33 cellular contexts compared by ENCODE assay signal in genomic region chr9:20670395-20670794, GRCh38.
"Had no signal": no experiment of that assay in that cellular context is flagged by ENCODE, and none has a peak within 500 bp of the region (broad histone marks: within the 10 kb centered on the region; RNA-seq: fewer than 3 reads in every experiment).

No MANE protein-coding gene starts in this region.

- H3K9me3 ChIP-seq: ascending aorta, breast epithelium, colonic mucosa, gastroesophageal sphincter, heart right ventricle had no signal

- H3K27me3 ChIP-seq: ascending aorta, breast epithelium, cardiac muscle cell, colonic mucosa, foreskin keratinocyte, gastroesophageal sphincter, heart right ventricle, hepatocyte had no signal

- H3K4me3 Mint-ChIP-seq: activated CD4-positive, alpha-beta memory T cell treated with anti-CD3 and anti-CD28 coated beads for 36 hours; activated CD4-positive, alpha-beta T cell treated with anti-CD3 and anti-CD28 coated beads for 36 hours; activated CD4-positive, alpha-beta T cell treated with anti-CD3 and anti-CD28 coated beads, Interleukin-2, amount 10 ng/mL, durations not matched to agents 24 days and 14 days; activated CD8-positive, alpha-beta memory T cell treated with anti-CD3 and anti-CD28 coated beads, Interleukin-2, amount 10 ng/mL, durations not matched to agents 7 days and 5 days; activated CD8-positive, alpha-beta T cell treated with anti-CD3 and anti-CD28 coated beads, Interleukin-2, amount 10 ng/mL, durations not matched to agents 7 days and 5 days; activated naive CD4-positive, alpha-beta T cell treated with anti-CD3 and anti-CD28 coated beads for 36 hours; activated naive CD4-positive, alpha-beta T cell treated with anti-CD3 and anti-CD28 coated beads, Interleukin-2, amount 50 U/mL, for 24 hours; activated naive CD8-positive, alpha-beta T cell treated with anti-CD3 and anti-CD28 coated beads, Interleukin-2, amount 10 ng/mL, durations not matched to agents 7 days and 5 days; activated T-helper 1 cell treated with anti-CD3 and anti-CD28 coated beads, Interleukin-12 subunit alpha, Interleukin-12 subunit beta, Interleukin-2, Interleukin-4 antibody, amounts not matched to agents 30 ng/mL and 10 ng/mL and 1 ng/mL, durations not matched to agents 14 hours and 24 hours and 36 hours; brain; T-helper 17 cell; T-helper 2 cell treated with Interferon-gamma antibody and Interleukin-4, amounts not matched to agents 5 μg/mL and 100 μg/mL, for 36 hours had no signal

- H3K4me2 ChIP-seq: hepatocyte had no signal

- H3K27me3 Mint-ChIP-seq: activated CD4-positive, alpha-beta memory T cell treated with anti-CD3 and anti-CD28 coated beads for 36 hours; activated CD4-positive, alpha-beta T cell treated with anti-CD3 and anti-CD28 coated beads for 36 hours; activated CD4-positive, alpha-beta T cell treated with anti-CD3 and anti-CD28 coated beads, Interleukin-2, amount 10 ng/mL, durations not matched to agents 24 days and 14 days; brain had no signal

- H3K36me3 ChIP-seq: ascending aorta, breast epithelium, cardiac muscle cell, colonic mucosa, gastroesophageal sphincter, heart right ventricle, WERI-Rb-1 had no signal

- ATAC-seq: activated CD4-positive, alpha-beta T cell treated with anti-CD3 and anti-CD28 coated beads for 36 hours; activated CD8-positive, alpha-beta memory T cell treated with anti-CD3 and anti-CD28 coated beads, Interleukin-2, amount 10 ng/mL, durations not matched to agents 7 days and 5 days; activated CD8-positive, alpha-beta T cell treated with anti-CD3 and anti-CD28 coated beads, Interleukin-2, amount 10 ng/mL, durations not matched to agents 7 days and 5 days; esophagus mucosa; foreskin keratinocyte; gastroesophageal sphincter; heart right ventricle; T-helper 17 cell had no signal

- H3K9me3 Mint-ChIP-seq: activated CD4-positive, alpha-beta memory T cell treated with anti-CD3 and anti-CD28 coated beads for 36 hours; activated CD4-positive, alpha-beta T cell treated with anti-CD3 and anti-CD28 coated beads, Interleukin-2, amount 10 ng/mL, durations not matched to agents 24 days and 14 days; activated naive CD4-positive, alpha-beta T cell treated with anti-CD3 and anti-CD28 coated beads for 36 hours; activated naive CD4-positive, alpha-beta T cell treated with anti-CD3 and anti-CD28 coated beads, Interleukin-2, amount 50 U/mL, for 24 hours; activated naive CD8-positive, alpha-beta T cell treated with anti-CD3 and anti-CD28 coated beads, Interleukin-2, amount 10 ng/mL, durations not matched to agents 7 days and 5 days; activated T-helper 1 cell treated with anti-CD3 and anti-CD28 coated beads, Interleukin-12 subunit alpha, Interleukin-12 subunit beta, Interleukin-2, Interleukin-4 antibody, amounts not matched to agents 30 ng/mL and 10 ng/mL and 1 ng/mL, durations not matched to agents 14 hours and 24 hours and 36 hours; activated T-helper 2 cell treated with anti-CD3 and anti-CD28 coated beads, Interferon-gamma antibody, Interleukin-2, Interleukin-4, amounts not matched to agents 10 μg/mL and 5 μg/mL and 100 μg/mL, durations not matched to agents 14 hours and 24 hours and 36 hours; T-helper 2 cell treated with Interferon-gamma antibody and Interleukin-4, amounts not matched to agents 5 μg/mL and 100 μg/mL, for 36 hours had no signal

- H3K27ac ChIP-seq: ascending aorta, breast epithelium, colonic mucosa, foreskin keratinocyte, gastroesophageal sphincter, heart right ventricle, WERI-Rb-1 had no signal

- H2AFZ ChIP-seq: hepatocyte had no signal

- H3K4me1 ChIP-seq: ascending aorta, breast epithelium, colonic mucosa, foreskin keratinocyte, gastroesophageal sphincter, heart right ventricle had no signal

- H3K4me3 ChIP-seq: ascending aorta, breast epithelium, cardiac muscle cell, colonic mucosa, gastroesophageal sphincter, heart right ventricle, hepatocyte had no signal

- DNase-seq: activated CD4-positive, alpha-beta memory T cell treated with anti-CD3 and anti-CD28 coated beads for 36 hours; activated CD4-positive, alpha-beta T cell treated with anti-CD3 and anti-CD28 coated beads for 36 hours; activated CD4-positive, alpha-beta T cell treated with anti-CD3 and anti-CD28 coated beads, Interleukin-2, amount 10 ng/mL, durations not matched to agents 24 days and 14 days; activated CD4-positive, CD25-positive, alpha-beta regulatory T cell; activated CD4-positive, CD25-positive, alpha-beta regulatory T cell treated with anti-CD3 and anti-CD28 coated beads, Interleukin-2, amount 50 U/mL, for 72 hours; activated CD8-positive, alpha-beta memory T cell treated with anti-CD3 and anti-CD28 coated beads, Interleukin-2, amount 10 ng/mL, durations not matched to agents 7 days and 5 days; activated CD8-positive, alpha-beta memory T cell treated with anti-CD3 and anti-CD28 coated beads, Interleukin-2, amount 50 U/mL, for 4 hours; activated CD8-positive, alpha-beta T cell treated with anti-CD3 and anti-CD28 coated beads, Interleukin-2, amount 10 ng/mL, durations not matched to agents 7 days and 5 days; activated effector memory CD4-positive, alpha-beta T cell treated with anti-CD3 and anti-CD28 coated beads, Interleukin-2, amount 50 U/mL, for 16 hours; activated naive CD4-positive, alpha-beta T cell treated with anti-CD3 and anti-CD28 coated beads for 36 hours; activated naive CD8-positive, alpha-beta T cell treated with anti-CD3 and anti-CD28 coated beads, Interleukin-2, amount 10 ng/mL, durations not matched to agents 7 days and 5 days; activated T-cell treated with anti-CD3 and anti-CD28 coated beads, Interleukin-2, amount 50 U/mL, for 1 hour; activated T-cell treated with anti-CD3 and anti-CD28 coated beads, Interleukin-2, amount 50 U/mL, for 48 hours; central memory CD4-positive, alpha-beta T cell; cerebellar nuclear complex; colonic mucosa; effector CD8-positive, alpha-beta T cell; foreskin keratinocyte; heart right ventricle; T-helper 17 cell; T1000; WERI-Rb-1 had no signal

- H3K36me3 Mint-ChIP-seq: activated CD4-positive, alpha-beta memory T cell treated with anti-CD3 and anti-CD28 coated beads for 36 hours; activated CD8-positive, alpha-beta memory T cell treated with anti-CD3 and anti-CD28 coated beads, Interleukin-2, amount 10 ng/mL, durations not matched to agents 7 days and 5 days had no signal

- H3K27ac Mint-ChIP-seq: activated CD4-positive, alpha-beta memory T cell treated with anti-CD3 and anti-CD28 coated beads for 36 hours; activated CD4-positive, alpha-beta T cell treated with anti-CD3 and anti-CD28 coated beads for 36 hours; activated CD4-positive, alpha-beta T cell treated with anti-CD3 and anti-CD28 coated beads, Interleukin-2, amount 10 ng/mL, durations not matched to agents 24 days and 14 days; activated CD8-positive, alpha-beta memory T cell treated with anti-CD3 and anti-CD28 coated beads, Interleukin-2, amount 10 ng/mL, durations not matched to agents 7 days and 5 days; activated CD8-positive, alpha-beta T cell treated with anti-CD3 and anti-CD28 coated beads, Interleukin-2, amount 10 ng/mL, durations not matched to agents 7 days and 5 days; activated naive CD4-positive, alpha-beta T cell treated with anti-CD3 and anti-CD28 coated beads for 36 hours; activated naive CD4-positive, alpha-beta T cell treated with anti-CD3 and anti-CD28 coated beads, Interleukin-2, amount 50 U/mL, for 24 hours; activated naive CD8-positive, alpha-beta T cell treated with anti-CD3 and anti-CD28 coated beads, Interleukin-2, amount 10 ng/mL, durations not matched to agents 7 days and 5 days; activated T-helper 1 cell treated with anti-CD3 and anti-CD28 coated beads, Interleukin-12 subunit alpha, Interleukin-12 subunit beta, Interleukin-2, Interleukin-4 antibody, amounts not matched to agents 30 ng/mL and 10 ng/mL and 1 ng/mL, durations not matched to agents 14 hours and 24 hours and 36 hours; activated T-helper 2 cell treated with anti-CD3 and anti-CD28 coated beads, Interferon-gamma antibody, Interleukin-2, Interleukin-4, amounts not matched to agents 10 μg/mL and 5 μg/mL and 100 μg/mL, durations not matched to agents 14 hours and 24 hours and 36 hours; brain; T-helper 17 cell; T-helper 2 cell treated with Interferon-gamma antibody and Interleukin-4, amounts not matched to agents 5 μg/mL and 100 μg/mL, for 36 hours had no signal

- H3K4me1 Mint-ChIP-seq: activated CD4-positive, alpha-beta T cell treated with anti-CD3 and anti-CD28 coated beads for 36 hours; activated CD4-positive, alpha-beta T cell treated with anti-CD3 and anti-CD28 coated beads, Interleukin-2, amount 10 ng/mL, durations not matched to agents 24 days and 14 days; activated CD8-positive, alpha-beta memory T cell treated with anti-CD3 and anti-CD28 coated beads, Interleukin-2, amount 10 ng/mL, durations not matched to agents 7 days and 5 days; activated naive CD4-positive, alpha-beta T cell treated with anti-CD3 and anti-CD28 coated beads, Interleukin-2, amount 50 U/mL, for 24 hours; activated naive CD8-positive, alpha-beta T cell treated with anti-CD3 and anti-CD28 coated beads, Interleukin-2, amount 10 ng/mL, durations not matched to agents 7 days and 5 days had no signal
